In genomic region chr17:49788443-49789277, GRCh38 we compare ENCODE assay signal across 1 cellular context.
TF ChIP-seq lines count a peak whose summit lies in the region.

KAT7 (plus strand) TSS chr17:49788681; CDS start chr17:49788835, 154 bp downstream.

TF ChIP-seq in HepG2, 621 proteins besides CTCF, POLR2A, EP300 and RAD21 (continued from another document and continues in another):
- TF ChIP-seq ZNF275 (CRISPR knock-in tag; IDR thresholded peaks at IDR 0.05; ENCODE audit: borderline replicate concordance) (no peak; the same call in 1 of the 2 replicates), ZNF780A (CRISPR knock-in tag; IDR thresholded peaks at IDR 0.05) (no peak), ZNF674 (CRISPR knock-in tag; IDR thresholded peaks at IDR 0.05; ENCODE audit: low read depth) (no peak), CENPBD1 (CRISPR knock-in tag; IDR thresholded peaks at IDR 0.05; ENCODE audit: borderline replicate concordance, low read depth) (no peak), ZBTB42 (CRISPR knock-in tag; IDR thresholded peaks at IDR 0.05) (0 out of 2 replicates have a peak, but pooled peaks have one; percentile 45), ZNF232 (CRISPR knock-in tag; IDR thresholded peaks at IDR 0.05; ENCODE audit: borderline replicate concordance) (peak; percentile 46; the same call in 1 of the 2 replicates), ZNF562 (CRISPR knock-in tag; IDR thresholded peaks at IDR 0.05; ENCODE audit: borderline replicate concordance) (no peak), ZSCAN29 (CRISPR knock-in tag; conservative IDR thresholded peaks at IDR 0.05) (no peak), ZNF12 (CRISPR knock-in tag; IDR thresholded peaks at IDR 0.05) (no peak; the same call in 1 of the 2 replicates), ZNF280D (CRISPR knock-in tag; IDR thresholded peaks at IDR 0.05) (peak; percentile 94), ZXDC (CRISPR knock-in tag; IDR thresholded peaks at IDR 0.05) (peak; percentile 88; the same call in 1 of the 2 replicates), MED1 (CRISPR knock-in tag; IDR thresholded peaks at IDR 0.05) (peak; percentile 39), ZNF546 (CRISPR knock-in tag; conservative IDR thresholded peaks at IDR 0.05) (peak; percentile 76; the same call in 1 of the 2 replicates), ZFP36L1 (CRISPR knock-in tag; IDR thresholded peaks at IDR 0.05) (peak; percentile 96), ZBTB4 (CRISPR knock-in tag; IDR thresholded peaks at IDR 0.05; ENCODE audit: borderline replicate concordance) (peak; percentile 68; the same call in 1 of the 2 replicates), IRX3 (CRISPR knock-in tag; IDR thresholded peaks at IDR 0.05; ENCODE audit: borderline replicate concordance, low read depth) (no peak), ZNF101 (CRISPR knock-in tag; IDR thresholded peaks at IDR 0.05; ENCODE audit: borderline replicate concordance, low read depth) (no peak), ZNF407 (CRISPR knock-in tag; IDR thresholded peaks at IDR 0.05; ENCODE audit: not compliant biosample characterization) (peak; percentile 94), ZNF34 (CRISPR knock-in tag; IDR thresholded peaks at IDR 0.05; ENCODE audit: borderline replicate concordance) (peak; percentile 93; the same call in 1 of the 2 replicates), SALL1 (CRISPR knock-in tag; IDR thresholded peaks at IDR 0.05) (peak; percentile 75), ZNF773 (CRISPR knock-in tag; IDR thresholded peaks at IDR 0.05; ENCODE audit: borderline replicate concordance) (peak; percentile 85; the same call in 1 of the 2 replicates), MIER3 (CRISPR knock-in tag; IDR thresholded peaks at IDR 0.05; ENCODE audit: borderline replicate concordance) (peak; percentile 72; the same call in 1 of the 2 replicates), ZNF160 (CRISPR knock-in tag; IDR thresholded peaks at IDR 0.05) (peak; percentile 55; the same call in 1 of the 2 replicates), ZNF33A (CRISPR knock-in tag; IDR thresholded peaks at IDR 0.05; ENCODE audit: borderline replicate concordance) (no peak; the same call in 1 of the 2 replicates), MEIS1 (CRISPR knock-in tag; IDR thresholded peaks at IDR 0.05; ENCODE audit: borderline replicate concordance) (peak; percentile 66; the same call in 1 of the 2 replicates), ETS1 (CRISPR knock-in tag; IDR thresholded peaks at IDR 0.05) (peak; percentile 54; the same call in 1 of the 2 replicates), HNF1B (CRISPR knock-in tag; IDR thresholded peaks at IDR 0.05) (peak; percentile 78; the same call in 1 of the 2 replicates), PBX2 (CRISPR knock-in tag; IDR thresholded peaks at IDR 0.05) (peak; percentile 93), RARG (CRISPR knock-in tag; IDR thresholded peaks at IDR 0.05; ENCODE audit: low read depth) (no peak), MXD4 (CRISPR knock-in tag; IDR thresholded peaks at IDR 0.05) (peak; percentile 42; the same call in 1 of the 2 replicates), ZNF567 (CRISPR knock-in tag; IDR thresholded peaks at IDR 0.05; ENCODE audit: borderline replicate concordance) (peak; percentile 82)
